Comparison of ENCODE assay signal across 29 cellular contexts in the genomic region with DNA sequence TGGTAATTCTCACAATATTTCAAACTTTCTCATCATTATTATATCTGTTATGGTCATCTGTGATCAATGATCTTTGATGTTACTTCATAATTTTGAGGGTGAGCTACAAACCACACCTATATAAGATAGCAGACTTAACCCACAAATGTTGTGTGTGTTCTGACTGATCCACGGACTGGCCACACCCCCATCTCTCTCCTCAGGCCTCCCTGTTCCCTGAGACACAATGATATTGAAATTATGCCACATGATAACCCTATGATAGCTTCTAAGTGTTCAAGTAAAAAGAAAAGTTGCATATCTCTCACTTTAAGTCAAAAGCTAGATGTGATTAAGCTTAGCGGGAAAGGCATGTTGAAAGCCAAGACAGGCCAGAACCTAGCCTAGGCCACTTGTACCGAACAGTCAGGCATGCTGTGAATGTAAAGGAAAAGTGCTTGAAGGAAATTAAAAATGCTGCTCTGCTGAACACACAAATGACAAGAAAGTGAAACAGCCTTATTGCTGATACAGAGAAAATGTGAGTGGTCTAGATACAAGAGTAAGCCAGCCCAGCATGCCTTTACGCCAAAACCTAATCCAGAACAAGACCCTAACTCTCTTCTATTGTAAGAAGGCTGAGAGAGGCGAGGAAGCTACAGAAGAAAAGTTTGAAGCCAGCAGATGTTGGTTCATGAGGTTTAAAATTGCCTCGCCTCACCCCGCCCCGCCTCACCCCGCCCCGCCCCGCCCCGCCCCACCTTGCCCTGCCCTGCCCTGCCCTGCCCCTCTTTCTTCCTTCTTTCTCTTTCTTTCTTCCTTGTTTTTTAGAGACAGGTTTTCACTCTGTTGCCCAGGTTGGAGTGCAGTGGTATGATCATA. TPM values are rescaled to one million over a fixed set of nuclear protein-coding genes. Genes with fewer than 3 reads are reported as not detected.
DNase-seq lines count a peak whose midpoint lies in the region; ATAC-seq and TF ChIP-seq lines count a peak whose summit lies in the region.
"Had no signal": no experiment of that assay in that cellular context is flagged by ENCODE, and none has a peak within 500 bp of the region (broad histone marks: within the 10 kb centered on the region; RNA-seq: fewer than 3 reads in every experiment).

No MANE protein-coding gene starts in this region.

- intact Hi-C loops in esophagus squamous epithelium (cut with DNase I): no loop called here

- CTCF ChIA-PET in activated naive CD4-positive, alpha-beta T cell treated with anti-CD3 and anti-CD28 coated beads, Interleukin-2, amount 10 ng/mL, durations not matched to agents 7 days and 5 days (lab: Charles Lee): interaction anchor here (1.7 to 2.1 kb wide), 2 partner anchors 14 to 173 kb away, joined by 3 to 8 read pairs; no protein-coding TSS in a partner anchor
- CTCF ChIA-PET in RWPE1 (lab: Yijun Ruan, JAX): no interaction called here

- no peaks in the 10 kb centered on the region for H3K27me3 ChIP-seq in esophagus squamous epithelium
- H3K27me3 ChIP-seq: neural progenitor cell, testis had no signal

- H3K27ac ChIP-seq in RWPE1 (peak overlapping the region; percentile 42), esophagus squamous epithelium (peak overlapping the region; percentile 58 to 79 (median 63))
- H3K27ac ChIP-seq: neural progenitor cell, parathyroid adenoma, testis had no signal

- POLR2A ChIA-PET in RWPE1 (lab: Yijun Ruan, JAX; ENCODE audit: low non-redundant PET): no interaction called here

- peaks cover 9% of the 10 kb centered on the region for H3K4me1 Mint-ChIP-seq in activated naive CD4-positive, alpha-beta T cell treated with anti-CD3 and anti-CD28 coated beads, Interleukin-2, amount 10 ng/mL, durations not matched to agents 7 days and 5 days
- H3K4me1 Mint-ChIP-seq: activated naive CD8-positive, alpha-beta T cell treated with anti-CD3 and anti-CD28 coated beads for 36 hours; B cell; immature natural killer cell; neural progenitor cell had no signal

- peaks cover 0 to 61% (median 5%) of the 10 kb centered on the region in 3 donors for H3K36me3 ChIP-seq in esophagus squamous epithelium
- H3K36me3 ChIP-seq: HAP-1, neural progenitor cell had no signal

- H3K4me1 ChIP-seq in esophagus squamous epithelium: peaks cover 0 to 16% (median 0%) of the 10 kb centered on the region in 3 donors
- H3K4me1 ChIP-seq: neural progenitor cell, parathyroid adenoma, testis had no signal

- 56 to 58% methylated on average over 6 to 11 of the region's 12 CpGs for WGBS in esophagus squamous epithelium, 2 donors

- peak overlapping the region; percentile 21 for H3K27ac Mint-ChIP-seq in activated naive CD4-positive, alpha-beta T cell treated with anti-CD3 and anti-CD28 coated beads, Interleukin-2, amount 10 ng/mL, durations not matched to agents 7 days and 5 days
- H3K27ac Mint-ChIP-seq: activated CD8-positive, alpha-beta memory T cell treated with anti-CD3 and anti-CD28 coated beads, Interleukin-2, amount 10 ng/mL, durations not matched to agents 7 days and 5 days; activated naive CD8-positive, alpha-beta T cell treated with anti-CD3 and anti-CD28 coated beads for 36 hours; neural progenitor cell; stimulated activated naive CD8-positive, alpha-beta T cell treated with anti-CD3 and anti-CD28 coated beads, Interleukin-15, Interleukin-2, amounts not matched to agents 100 ng/mL and 50 ng/mL, for 24 hours had no signal

- H3K4me3 ChIP-seq in esophagus squamous epithelium: no peak overlapping the region
- H3K4me3 ChIP-seq: HAP-1, neural progenitor cell, testis had no signal

- no peak for DNase-seq in activated naive CD4-positive, alpha-beta T cell treated with anti-CD3 and anti-CD28 coated beads, Interleukin-2, amount 10 ng/mL, durations not matched to agents 7 days and 5 days
- no peak for DNase-seq in activated naive CD4-positive, alpha-beta T cell (lab: John Stamatoyannopoulos, UW)
- DNase-seq in RWPE1 (ENCODE audit: low spot score) (no peak), esophagus squamous epithelium (lab: John Stamatoyannopoulos, UW) (no peak), T-helper 9 cell (no peak)
- DNase-seq in activated T-cell treated with anti-CD3 and anti-CD28 coated beads, Interleukin-2, amount 50 U/mL, for 48 hours: no peak
- DNase-seq: ACHN; activated CD8-positive, alpha-beta memory T cell treated with anti-CD3 and anti-CD28 coated beads, Interleukin-2, amount 10 ng/mL, durations not matched to agents 7 days and 5 days; activated naive CD8-positive, alpha-beta T cell treated with anti-CD3 and anti-CD28 coated beads for 36 hours; activated T-cell treated with anti-CD3 and anti-CD28 coated beads, Interleukin-2, amount 50 U/mL, for 72 hours; aorta; EL; immature natural killer cell; mesenchymal stem cell; MV-4-11; NCI-H1436 treated with DMSO at 0.1 percent for 48 hours; NCI-H2081 treated with DMSO at 0.1 percent for 48 hours; NCI-H2227 treated with DMSO at 0.1 percent for 48 hours; NCI-H526 treated with DMSO at 0.1 percent for 48 hours; Right ventricle myocardium superior; small intestine; testis had no signal

- H3K36me3 Mint-ChIP-seq in activated naive CD4-positive, alpha-beta T cell treated with anti-CD3 and anti-CD28 coated beads, Interleukin-2, amount 10 ng/mL, durations not matched to agents 7 days and 5 days: peaks cover 34% of the 10 kb centered on the region
- H3K36me3 Mint-ChIP-seq: neural progenitor cell had no signal

- H3K4me3 Mint-ChIP-seq in activated naive CD4-positive, alpha-beta T cell treated with anti-CD3 and anti-CD28 coated beads, Interleukin-2, amount 10 ng/mL, durations not matched to agents 7 days and 5 days: no peak overlapping the region
- H3K4me3 Mint-ChIP-seq: activated CD8-positive, alpha-beta memory T cell treated with anti-CD3 and anti-CD28 coated beads, Interleukin-2, amount 10 ng/mL, durations not matched to agents 7 days and 5 days; activated naive CD8-positive, alpha-beta T cell treated with anti-CD3 and anti-CD28 coated beads for 36 hours; activated T-cell treated with anti-CD3 and anti-CD28 coated beads, Interleukin-2, amount 50 U/mL, for 72 hours; B cell; immature natural killer cell; neural progenitor cell; stimulated activated naive CD8-positive, alpha-beta T cell treated with anti-CD3 and anti-CD28 coated beads, Interleukin-15, Interleukin-2, amounts not matched to agents 100 ng/mL and 50 ng/mL, for 24 hours had no signal

- TF ChIP-seq POLR2A in esophagus squamous epithelium (IDR thresholded peaks at IDR 0.05): no peak

- no peaks in the 10 kb centered on the region for H3K27me3 Mint-ChIP-seq in activated naive CD4-positive, alpha-beta T cell treated with anti-CD3 and anti-CD28 coated beads, Interleukin-2, amount 10 ng/mL, durations not matched to agents 7 days and 5 days
- H3K27me3 Mint-ChIP-seq: activated CD8-positive, alpha-beta memory T cell treated with anti-CD3 and anti-CD28 coated beads, Interleukin-2, amount 10 ng/mL, durations not matched to agents 7 days and 5 days; activated naive CD8-positive, alpha-beta T cell treated with anti-CD3 and anti-CD28 coated beads for 36 hours; B cell; stimulated activated naive CD8-positive, alpha-beta T cell treated with anti-CD3 and anti-CD28 coated beads, Interleukin-15, Interleukin-2, amounts not matched to agents 100 ng/mL and 50 ng/mL, for 24 hours had no signal

- TF ChIP-seq CTCF in RWPE1 (conservative IDR thresholded peaks at IDR 0.05; ENCODE audit: low read depth): no peak
- no peak for TF ChIP-seq CTCF in esophagus squamous epithelium (IDR thresholded peaks at IDR 0.05)

- no peaks in the 10 kb centered on the region for H3K9me3 Mint-ChIP-seq in activated naive CD4-positive, alpha-beta T cell treated with anti-CD3 and anti-CD28 coated beads, Interleukin-2, amount 10 ng/mL, durations not matched to agents 7 days and 5 days
- H3K9me3 Mint-ChIP-seq: activated naive CD8-positive, alpha-beta T cell treated with anti-CD3 and anti-CD28 coated beads for 36 hours; activated T-cell treated with anti-CD3 and anti-CD28 coated beads, Interleukin-2, amount 50 U/mL, for 72 hours; immature natural killer cell; neural progenitor cell; stimulated activated naive CD8-positive, alpha-beta T cell treated with anti-CD3 and anti-CD28 coated beads, Interleukin-15, Interleukin-2, amounts not matched to agents 100 ng/mL and 50 ng/mL, for 24 hours had no signal

- no peak for ATAC-seq in GM18858 (IDR thresholded peaks at IDR 0.05; ENCODE audit: unreplicated experiment)
- ATAC-seq: activated CD8-positive, alpha-beta memory T cell treated with anti-CD3 and anti-CD28 coated beads, Interleukin-2, amount 10 ng/mL, durations not matched to agents 7 days and 5 days had no signal

- no peaks in the 10 kb centered on the region for H3K9me3 ChIP-seq in esophagus squamous epithelium
- H3K9me3 ChIP-seq: HAP-1, testis had no signal

RNA-seq across cellular contexts. Expression of a gene that starts 16.5 kb away (rescaled TPM):
- 10 to 100 TPM; 19.7 to 82.4 (median 48.0) TPM for total RNA-seq in esophagus squamous epithelium

RNA-seq across cellular contexts. Expression of a gene that starts 28.4 kb away (rescaled TPM):
- 10 to 100 TPM in 1 of 4 donors, 1 to 10 TPM in 2, not detected in 1; 4.1 to 10.1 (median 9.3) TPM for total RNA-seq in esophagus squamous epithelium
- total RNA-seq: activated naive CD8-positive, alpha-beta T cell treated with anti-CD3 and anti-CD28 coated beads for 36 hours; endothelial cell of umbilical vein; Right ventricle myocardium superior had no signal

RNA-seq across cellular contexts. Expression of a gene that starts 52.1 kb away (rescaled TPM):
- total RNA-seq in esophagus squamous epithelium: 10 to 100 TPM; 26.1 to 38.6 (median 31.8) TPM

RNA-seq across cellular contexts. Expression of a gene that starts 59.0 kb away (rescaled TPM):
- total RNA-seq in esophagus squamous epithelium: 10 to 100 TPM in 2 of 4 donors, 1 to 10 TPM in 2; 3.0 to 71.7 (median 38.5) TPM
